In the genomic region with DNA sequence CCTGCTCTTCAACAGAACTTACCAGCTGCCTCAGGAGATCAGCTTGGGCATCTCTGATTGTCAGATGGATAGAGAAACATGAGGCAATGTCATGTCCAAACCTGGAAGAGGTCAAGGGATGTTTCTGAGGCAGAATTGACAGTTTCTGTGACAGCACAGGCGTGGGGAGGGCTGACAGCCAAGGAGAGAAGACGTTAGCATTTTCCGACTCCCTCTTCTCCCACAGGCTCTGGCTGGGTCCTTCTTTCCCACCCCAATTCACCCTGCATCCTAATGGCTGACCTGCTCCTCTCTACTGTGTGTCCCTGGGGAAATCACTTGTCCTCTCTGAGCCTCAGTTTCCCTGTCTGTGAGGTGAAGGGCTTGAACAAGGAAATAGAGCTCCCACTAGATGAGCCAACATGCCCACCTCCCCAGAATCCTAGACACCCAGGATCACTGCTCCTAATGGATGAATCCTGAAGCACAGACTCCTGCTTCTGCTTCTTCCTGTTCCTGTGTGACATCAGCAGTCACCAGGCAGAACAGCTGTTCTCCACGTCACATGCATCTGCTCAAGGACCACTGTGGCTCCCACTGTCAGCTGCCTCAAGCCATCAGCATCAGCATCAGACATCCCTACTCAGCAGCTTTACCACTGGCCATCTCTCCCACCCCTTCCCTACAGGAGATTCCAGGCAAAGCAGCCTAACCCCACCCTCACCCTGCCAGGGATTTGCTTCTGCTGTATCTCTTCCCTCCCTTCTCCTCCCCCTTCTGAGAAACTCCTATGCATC, we compare ENCODE assay signal across 21 cellular contexts.
DNase-seq lines count a peak whose midpoint lies in the region; ATAC-seq and TF ChIP-seq lines count a peak whose summit lies in the region.
"Had no signal": no experiment of that assay in that cellular context is flagged by ENCODE, and none has a peak within 500 bp of the region (broad histone marks: within the 10 kb centered on the region; RNA-seq: fewer than 3 reads in every experiment).

No MANE protein-coding gene starts in this region.

- H3K4me3 ChIP-seq in right atrium auricular region (no peak overlapping the region), left ventricle myocardium inferior (no peak overlapping the region), fibroblast of villous mesenchyme (ENCODE audit: low read depth, low read length) (no peak overlapping the region)
- H3K4me3 ChIP-seq: hepatocyte, left lung, SK-N-MC had no signal

- peaks cover 0 to 7% of the 10 kb centered on the region in 2 donors for H3K9me3 ChIP-seq in right atrium auricular region
- H3K9me3 ChIP-seq in left ventricle myocardium inferior (replicated peaks), result peaks cover 6% of the 10 kb centered on the region
- H3K9me3 ChIP-seq: BE2C, left lung had no signal

- H3K4me1 ChIP-seq in right atrium auricular region (no peaks in the 10 kb centered on the region), left ventricle myocardium inferior (no peaks in the 10 kb centered on the region)
- H3K4me1 ChIP-seq: BE2C, left lung had no signal

- ATAC-seq in GM18502 (IDR thresholded peaks at IDR 0.05; ENCODE audit: poor library complexity, unreplicated experiment) (no peak), GM21367 (IDR thresholded peaks at IDR 0.05; ENCODE audit: unreplicated experiment) (no peak)
- ATAC-seq: left lung; stimulated activated effector memory CD8-positive, alpha-beta T cell treated with anti-CD3 and anti-CD28 coated beads, Interleukin-12 subunit alpha, Interleukin-12 subunit beta, amount 100 ng/mL, for 72 hours had no signal

- peaks cover 20% of the 10 kb centered on the region for H3K4me1 Mint-ChIP-seq in type B pancreatic cell (ENCODE audit: unreplicated experiment)
- H3K4me1 Mint-ChIP-seq: central memory CD8-positive, alpha-beta T cell; stimulated activated effector memory CD8-positive, alpha-beta T cell treated with anti-CD3 and anti-CD28 coated beads, Interleukin-12 subunit alpha, Interleukin-12 subunit beta, amount 100 ng/mL, for 72 hours had no signal

- H3K27me3 ChIP-seq in right atrium auricular region (no peaks in the 10 kb centered on the region), left ventricle myocardium inferior (ENCODE audit: low read depth) (peaks cover 93% of the 10 kb centered on the region)
- H3K27me3 ChIP-seq: BE2C had no signal

- no peak for TF ChIP-seq CTCF in right atrium auricular region (IDR thresholded peaks at IDR 0.05)
- TF ChIP-seq CTCF in left ventricle myocardium inferior (IDR thresholded peaks at IDR 0.05; ENCODE audit: borderline replicate concordance), result no peak
- TF ChIP-seq CTCF in fibroblast of villous mesenchyme (IDR thresholded peaks at IDR 0.05; ENCODE audit: insufficient read depth, low read depth, low read length), result no peak
- no peak for TF ChIP-seq CTCF in type B pancreatic cell (conservative IDR thresholded peaks at IDR 0.05)

- H3K4me3 Mint-ChIP-seq in type B pancreatic cell, result no peak overlapping the region
- H3K4me3 Mint-ChIP-seq: activated naive CD8-positive, alpha-beta T cell; central memory CD8-positive, alpha-beta T cell; nephron; stimulated activated effector memory CD8-positive, alpha-beta T cell treated with anti-CD3 and anti-CD28 coated beads, Interleukin-12 subunit alpha, Interleukin-12 subunit beta, amount 100 ng/mL, for 72 hours had no signal

- DNase-seq in right atrium auricular region (ENCODE audit: low spot score) (peak; percentile 26), left ventricle myocardium inferior (no peak), SHP77 (lab: John Stamatoyannopoulos, UW) (peak; percentile 79 to 85), fibroblast of villous mesenchyme (ENCODE audit: low read depth) (peak; percentile 2), type B pancreatic cell (ENCODE audit: extremely low spot score, unreplicated experiment) (peak; percentile 52), NCI-H2107 (lab: John Stamatoyannopoulos, UW) (no peak)
- DNase-seq: BE2C; erythroblast; KG1; left lung; NCI-H187 treated with DMSO at 0.1 percent for 48 hours; stimulated activated CD4-positive, alpha-beta T cell treated with anti-CD3 and anti-CD28 coated beads, Interleukin-4, amount 100 ng/mL, for 1 hour had no signal

- H3K36me3 Mint-ChIP-seq in type B pancreatic cell, result no peaks in the 10 kb centered on the region
- H3K36me3 Mint-ChIP-seq: activated naive CD8-positive, alpha-beta T cell; stimulated activated effector memory CD8-positive, alpha-beta T cell treated with anti-CD3 and anti-CD28 coated beads, Interleukin-12 subunit alpha, Interleukin-12 subunit beta, amount 100 ng/mL, for 72 hours had no signal

- no peak overlapping the region for H3K27ac Mint-ChIP-seq in type B pancreatic cell
- H3K27ac Mint-ChIP-seq: activated naive CD8-positive, alpha-beta T cell; stimulated activated effector memory CD8-positive, alpha-beta T cell treated with anti-CD3 and anti-CD28 coated beads, Interleukin-12 subunit alpha, Interleukin-12 subunit beta, amount 100 ng/mL, for 72 hours had no signal

- no peaks in the 10 kb centered on the region for H3K9me3 Mint-ChIP-seq in type B pancreatic cell
- H3K9me3 Mint-ChIP-seq: central memory CD8-positive, alpha-beta T cell; nephron; stimulated activated effector memory CD8-positive, alpha-beta T cell treated with anti-CD3 and anti-CD28 coated beads, Interleukin-12 subunit alpha, Interleukin-12 subunit beta, amount 100 ng/mL, for 72 hours had no signal

- no peak overlapping the region for H3K27ac ChIP-seq in right atrium auricular region
- no peak overlapping the region for H3K27ac ChIP-seq in left ventricle myocardium inferior (replicated peaks)
- H3K27ac ChIP-seq: hepatocyte, left lung, SK-N-MC, VCaP had no signal

- intact Hi-C loops in left ventricle myocardium inferior (cut with micrococcal nuclease), result no loop called here

- H3K27me3 Mint-ChIP-seq in type B pancreatic cell, result peaks cover 20% of the 10 kb centered on the region

- no peaks in the 10 kb centered on the region for H3K36me3 ChIP-seq in right atrium auricular region
- H3K36me3 ChIP-seq in left ventricle myocardium inferior, result no peaks in the 10 kb centered on the region
- H3K36me3 ChIP-seq: BE2C, left lung had no signal

Comparison
In these comparisons a context has a peak if more than half of its experiments do, and no peak if none do; other contexts are left out.
1. DNase-seq: peak in right atrium auricular region (single experiment), SHP77 (2 of 2), fibroblast of villous mesenchyme (single experiment) and type B pancreatic cell (single experiment); none in left ventricle myocardium inferior (single experiment) and NCI-H2107 (single experiment).